In genomic region chr10:13993634-13994033, GRCh38 we compare ENCODE assay signal across 14 cellular contexts.
"Had no signal": no experiment of that assay in that cellular context is flagged by ENCODE, and none has a peak within 500 bp of the region (broad histone marks: within the 10 kb centered on the region; RNA-seq: fewer than 3 reads in every experiment).

No MANE protein-coding gene starts in this region.

- H3K4me2 ChIP-seq: hepatocyte, smooth muscle cell had no signal

- H3K27me3 ChIP-seq: colonic mucosa, gastroesophageal sphincter, hepatocyte had no signal

- H3K36me3 ChIP-seq: colonic mucosa, gastroesophageal sphincter had no signal

- H3K4me1 ChIP-seq: colonic mucosa had no signal

- H3K4me3 ChIP-seq: colonic mucosa, gastroesophageal sphincter, hepatocyte, smooth muscle cell had no signal

- DNase-seq: activated CD4-positive, alpha-beta T cell treated with anti-CD3 and anti-CD28 coated beads, Interleukin-2, amount 50 U/mL, for 1 hour; activated CD4-positive, CD25-positive, alpha-beta regulatory T cell; activated naive CD4-positive, alpha-beta T cell treated with anti-CD3 and anti-CD28 coated beads, Interleukin-2, amount 10 ng/mL, durations not matched to agents 7 days and 5 days; activated T-cell treated with anti-CD3 and anti-CD28 coated beads for 4 hours; colonic mucosa; effector memory CD4-positive, alpha-beta T cell; kidney; retina; stimulated activated naive CD4-positive, alpha-beta T cell; T-helper 2 cell; trophoblast cell had no signal

- H3K27ac ChIP-seq: colonic mucosa, hepatocyte had no signal

- H3K9me3 ChIP-seq: colonic mucosa, gastroesophageal sphincter had no signal
